Comparison of ENCODE assay signal across 18 cellular contexts in genomic region chr5:5436206-5436765, GRCh38. TPM values are rescaled to one million over a fixed set of nuclear protein-coding genes. Genes with fewer than 3 reads are reported as not detected.
DNase-seq lines count a peak whose midpoint lies in the region; ATAC-seq and TF ChIP-seq lines count a peak whose summit lies in the region.
"Had no signal": no experiment of that assay in that cellular context is flagged by ENCODE, and none has a peak within 500 bp of the region (broad histone marks: within the 10 kb centered on the region; RNA-seq: fewer than 3 reads in every experiment).

No MANE protein-coding gene starts in this region.

- dilution Hi-C loops in IMR-90 (cut with HindIII; ENCODE audit: low sequenced_read_pairs, unreplicated experiment) = no loop called here

- peak overlapping the region; percentile 47 for H3K4me3 Mint-ChIP-seq in type B pancreatic cell
- H3K4me3 Mint-ChIP-seq: CD4-positive, alpha-beta T cell had no signal

- H3K36me3 ChIP-seq in IMR-90 (ENCODE audit: control insufficient read depth, insufficient read depth, low read length) (0 out of 2 replicates have a peak, but pooled peaks cover 3% of the 10 kb centered on the region), hepatocyte (replicated peaks; ENCODE audit: insufficient read depth, low read depth) (no peaks in the 10 kb centered on the region)

- H3K4me3 ChIP-seq in IMR-90 (ENCODE audit: insufficient read depth, low read depth, low read length) = no peak overlapping the region
- no peak overlapping the region for H3K4me3 ChIP-seq in hepatocyte
- H3K4me3 ChIP-seq: GM23248, MG63 had no signal

- H2AK9ac ChIP-seq in IMR-90 (replicated peaks; ENCODE audit: low read depth, low read length, poor library complexity) = no peak overlapping the region

- no peak overlapping the region for H2BK15ac ChIP-seq in IMR-90 (ENCODE audit: low read depth, low read length)

- no peak overlapping the region for H2AK5ac ChIP-seq in IMR-90 (ENCODE audit: low read depth, low read length)

- DNase-seq in IMR-90 = no peak
- peak; percentile 83 for DNase-seq in NCI-H526 treated with DMSO at 0.1 percent for 48 hours (lab: John Stamatoyannopoulos, UW)
- DNase-seq in hepatocyte (ENCODE audit: low spot score) = no peak
- no peak for DNase-seq in type B pancreatic cell (ENCODE audit: extremely low spot score, unreplicated experiment)
- no peak for DNase-seq in Right ventricle myocardium superior
- no peak for DNase-seq in NCI-H1436 treated with DMSO at 0.1 percent for 48 hours (lab: John Stamatoyannopoulos, UW)
- DNase-seq: BE2C; Calu3; CD4-positive, alpha-beta T cell; DMS53; GM23248; HCEC 1CT; Karpas-422; MG63; NCI-H1105; NCI-H1694 treated with DMSO at 0.1 percent for 48 hours; NCI-H82 had no signal

- ATAC-seq in IMR-90 (ENCODE audit: low read depth) (no peak), Right ventricle myocardium superior (ENCODE audit: poor library complexity) (no peak), GM19023 (IDR thresholded peaks at IDR 0.05; ENCODE audit: unreplicated experiment) (no peak)

- no peak overlapping the region for H3K4ac ChIP-seq in IMR-90 (ENCODE audit: low read depth, low read length)

- no peak overlapping the region for H3K56ac ChIP-seq in IMR-90 (ENCODE audit: extremely low read depth, insufficient read depth, low read length)

- H4K20me1 ChIP-seq in IMR-90 (ENCODE audit: insufficient read depth, low read length) (peaks cover 15% of the 10 kb centered on the region; the same call in 1 of the 2 replicates), hepatocyte (ENCODE audit: insufficient read depth, poor library complexity, severe bottlenecking) (peaks cover 35% of the 10 kb centered on the region)

- H3K9me3 Mint-ChIP-seq in type B pancreatic cell = no peaks in the 10 kb centered on the region
- H3K9me3 Mint-ChIP-seq: CD4-positive, alpha-beta T cell had no signal

- H2BK5ac ChIP-seq in IMR-90 (ENCODE audit: low read depth, low read length, poor library complexity, severe bottlenecking) = no peak overlapping the region

- no peaks in the 10 kb centered on the region for H3K9me2 ChIP-seq in hepatocyte (replicated peaks; ENCODE audit: insufficient read depth)

- POLR2A ChIA-PET in IMR-90 (lab: Charles Lee; ENCODE audit: unreplicated experiment) = no interaction called here

- H3K27me3 ChIP-seq in IMR-90 (ENCODE audit: control insufficient read depth, insufficient read depth, low read length) (no peaks in the 10 kb centered on the region), hepatocyte (no peaks in the 10 kb centered on the region)
- H3K27me3 ChIP-seq: BE2C, MG63 had no signal

- H2AFZ ChIP-seq in IMR-90 (replicated peaks; ENCODE audit: low read length, poor library complexity) (no peak overlapping the region), hepatocyte (no peak overlapping the region)
- H2AFZ ChIP-seq: GM23248 had no signal

- H3K9me3 ChIP-seq in IMR-90 (ENCODE audit: control insufficient read depth, insufficient read depth, low read length) = no peaks in the 10 kb centered on the region
- no peaks in the 10 kb centered on the region for H3K9me3 ChIP-seq in hepatocyte (ENCODE audit: low read depth)
- H3K9me3 ChIP-seq: BE2C, MG63 had no signal

- H3K14ac ChIP-seq in IMR-90 (replicated peaks; ENCODE audit: low read depth, low read length) = no peak overlapping the region

- peak overlapping the region; percentile 62 for H3K27ac Mint-ChIP-seq in type B pancreatic cell
- H3K27ac Mint-ChIP-seq: CD4-positive, alpha-beta T cell had no signal

- H3K27me3 Mint-ChIP-seq in type B pancreatic cell = no peaks in the 10 kb centered on the region
- H3K27me3 Mint-ChIP-seq: CD4-positive, alpha-beta T cell had no signal

- no peak overlapping the region for H3K9ac ChIP-seq in IMR-90 (ENCODE audit: low read depth, low read length)
- H3K9ac ChIP-seq: GM23248 had no signal

- H3K79me2 ChIP-seq in hepatocyte = peaks cover 58% of the 10 kb centered on the region

- H2BK120ac ChIP-seq in IMR-90 (ENCODE audit: low read depth, low read length) = no peak overlapping the region

- TF ChIP-seq POLR2A in IMR-90 (IDR thresholded peaks at IDR 0.05; ENCODE audit: low read depth, low read length) = no peak

- H3K27ac ChIP-seq in IMR-90 (ENCODE audit: insufficient read depth, low read length) (no peak overlapping the region), hepatocyte (peak overlapping the region; percentile 31)
- H3K27ac ChIP-seq: GM23248 had no signal

- H3K4me1 ChIP-seq in IMR-90 (ENCODE audit: control insufficient read depth, insufficient read depth, low read length) (peaks cover under 1% of the 10 kb centered on the region; the same call in 1 of the 2 replicates), hepatocyte (ENCODE audit: insufficient read depth) (no peaks in the 10 kb centered on the region)

- no peak overlapping the region for H4K91ac ChIP-seq in IMR-90 (ENCODE audit: insufficient read depth, low read depth, low read length)

- WGBS in IMR-90 (ENCODE audit: extremely low coverage in 2 of 2, insufficient read length in 1 of 2), 2 experiments = no CpG with 5 or more reads among the region's 4 CpGs
- WGBS in hepatocyte (ENCODE audit: low lambda C conversion rate, missing lambda C conversion rate) = 46% methylated on average over 4 of the region's 4 CpGs

- in situ Hi-C loops in IMR-90 (cut with MboI; ENCODE audit: low sequenced_read_pairs) = no loop called here

- H3K79me1 ChIP-seq in IMR-90 (ENCODE audit: low read depth in 1 of 2, low read length in 2 of 2) = peaks cover 6 to 30% of the 10 kb centered on the region in 2 experiments

- CTCF ChIA-PET in IMR-90 (lab: Yijun Ruan, JAX) = no interaction called here

- TF ChIP-seq RAD21 in IMR-90 (IDR thresholded peaks at IDR 0.05; ENCODE audit: low read length) = no peak

- intact Hi-C loops in IMR-90 (cut with micrococcal nuclease) = no loop called here
- intact Hi-C loops in Right ventricle myocardium superior (cut with DNase I) = no loop called here

- TF ChIP-seq CTCF in IMR-90 (conservative IDR thresholded peaks at IDR 0.05; ENCODE audit: low read depth, low read length) = no peak
- no peak for TF ChIP-seq CTCF in hepatocyte (IDR thresholded peaks at IDR 0.05; ENCODE audit: poor library complexity)
- no peak for TF ChIP-seq CTCF in type B pancreatic cell (conservative IDR thresholded peaks at IDR 0.05)

- no peak overlapping the region for H3K23ac ChIP-seq in IMR-90 (ENCODE audit: low read depth, low read length)

- no peaks in the 10 kb centered on the region for H3K9me1 ChIP-seq in IMR-90 (ENCODE audit: insufficient read depth, low read length)

- H4K5ac ChIP-seq in IMR-90 (ENCODE audit: low read depth, low read length) = no peak overlapping the region

- H3K4me2 ChIP-seq in IMR-90 (ENCODE audit: low read depth, low read length) (no peak overlapping the region), hepatocyte (peak overlapping the region; percentile 0)

- H4K8ac ChIP-seq in IMR-90 (ENCODE audit: low read depth in 2 of 2, low read length in 2 of 2) = no peak overlapping the region

- H2BK20ac ChIP-seq in IMR-90 (ENCODE audit: low read depth, low read length) = no peak overlapping the region

- BruUV-seq in IMR-90 (replicated peaks; lab: Mats Ljungman, UMichigan) = no TSS peak

- peaks cover 11% of the 10 kb centered on the region for H3K36me3 Mint-ChIP-seq in type B pancreatic cell

- peaks cover 30% of the 10 kb centered on the region for H3K4me1 Mint-ChIP-seq in type B pancreatic cell (ENCODE audit: unreplicated experiment)

- no peak overlapping the region for H3K18ac ChIP-seq in IMR-90 (ENCODE audit: low read depth, low read length)

TF ChIP-seq in IMR-90, 13 proteins besides CTCF, POLR2A, EP300 and RAD21:
- TF ChIP-seq ELK1 (IDR thresholded peaks at IDR 0.05; ENCODE audit: borderline replicate concordance, low read depth, low read length) (no peak), MAFK (IDR thresholded peaks at IDR 0.05; ENCODE audit: low read depth, low read length) (peak; percentile 59), FOS (IDR thresholded peaks at IDR 0.05; ENCODE audit: low read depth, low read length) (no peak)

RNA-seq across cellular contexts. Expression of gene ICE1, which starts 13.8 kb away (rescaled TPM):
- total RNA-seq in IMR-90 (2012; rRNA removed) = 18.5 and 26.7 TPM in 2 replicates
- polyA plus RNA-seq in IMR-90 (2012; rRNA removed) = 7.4 and 9.0 TPM in 2 replicates
- polyA plus RNA-seq in IMR-90 (2012; cell fraction: cytosol; rRNA removed) = 1.8 and 2.3 TPM in 2 replicates
- polyA plus RNA-seq in IMR-90 (2012; cell fraction: nucleus; rRNA removed; ENCODE audit: low replicate concordance) = 3.9 and 16.1 TPM in 2 replicates
- 26.5 and 27.7 TPM in 2 replicates for total RNA-seq in hepatocyte
- polyA plus RNA-seq in hepatocyte = 9.5 and 18.3 TPM in 2 replicates
- total RNA-seq in type B pancreatic cell (ENCODE audit: low replicate concordance) = 32.0 and 37.8 TPM in 2 replicates
- 16.8 TPM for total RNA-seq in Right ventricle myocardium superior
